ENCODE assay signal across 8 cellular contexts in genomic region chr15:73630796-73631471, GRCh38. TPM values are rescaled to one million over a fixed set of nuclear protein-coding genes. Genes with fewer than 3 reads are reported as not detected.
DNase-seq lines count a peak whose midpoint lies in the region; ATAC-seq and TF ChIP-seq lines count a peak whose summit lies in the region.

No MANE protein-coding gene starts in this region.

- POLR2A ChIA-PET in Panc1 (lab: Charles Lee): interaction anchor here (0.6 kb wide), 1 partner anchor 118 kb away, joined by 6 read pairs; no protein-coding TSS in a partner anchor

- H3K4me3 ChIP-seq in GM06990 (replicated peaks; ENCODE audit: low read depth, low read length): peak overlapping the region; percentile 97
- peak overlapping the region in 1 of 2 experiments; percentile 88; a peak in 2 of 4 replicates for H3K4me3 ChIP-seq in Panc1 (ENCODE audit: low read depth in 2 of 2, low read length in 2 of 2)
- peak overlapping the region; percentile 86 for H3K4me3 ChIP-seq in epithelial cell of proximal tubule (ENCODE audit: low read depth, low read length)

- BruUV-seq in Panc1 (replicated peaks; lab: Mats Ljungman, UMichigan): TSS peak; percentile 56

- CTCF ChIA-PET in Panc1 (lab: Charles Lee): interaction anchor here (0.6 kb wide), 2 partner anchors 8 to 358 kb away, joined by 3 read pairs; no protein-coding TSS in a partner anchor

- TF ChIP-seq CTCF in GM06990 (IDR thresholded peaks at IDR 0.05; ENCODE audit: insufficient read depth, low read length, poor library complexity, severe bottlenecking): no peak
- TF ChIP-seq CTCF in Panc1 (IDR thresholded peaks at IDR 0.05): no peak
- no peak for TF ChIP-seq CTCF in epithelial cell of proximal tubule (conservative IDR thresholded peaks at IDR 0.05; ENCODE audit: low read depth, low read length)

- in situ Hi-C loops in Panc1 (cut with HindIII; ENCODE audit: low pct_unique_long_range_greater_than_20kb, low sequenced_read_pairs): no loop called here

- H3K36me3 ChIP-seq in GM06990 (ENCODE audit: control insufficient read depth, insufficient read depth, low read length) (no peaks in the 10 kb centered on the region), Panc1 (ENCODE audit: control insufficient read depth, insufficient read depth, low read length) (no peaks in the 10 kb centered on the region)

- H3K27me3 ChIP-seq in GM06990 (replicated peaks; ENCODE audit: control insufficient read depth, insufficient read depth, low read length) (no peaks in the 10 kb centered on the region), Panc1 (ENCODE audit: control insufficient read depth, insufficient read depth, low read length) (no peaks in the 10 kb centered on the region)

- H3K4me1 ChIP-seq in Panc1 (ENCODE audit: control insufficient read depth, insufficient read depth, low read length): peaks cover 39% of the 10 kb centered on the region

- intact Hi-C loops in Panc1 (cut with micrococcal nuclease; ENCODE audit: unreplicated experiment): no loop called here

- H3K27ac ChIP-seq in Panc1 (ENCODE audit: low read length): peak overlapping the region; percentile 10; the same call in 1 of the 2 replicates

- DNase-seq in GM06990 (ENCODE audit: extremely low read depth, insufficient read length) (no peak), Panc1 (ENCODE audit: low read depth, low spot score) (no peak), epithelial cell of proximal tubule (ENCODE audit: low read depth) (no peak), pons (ENCODE audit: low spot score) (peak; percentile 48), ecto neural progenitor cell (ENCODE audit: low spot score) (no peak)

- H3K9me3 ChIP-seq in Panc1 (ENCODE audit: control insufficient read depth, insufficient read depth, low read depth, low read length): no peaks in the 10 kb centered on the region

- no peak for ATAC-seq in Panc1
- no peak for ATAC-seq in HG03460 (IDR thresholded peaks at IDR 0.05; ENCODE audit: unreplicated experiment)
- ATAC-seq in GM19463 (IDR thresholded peaks at IDR 0.05; ENCODE audit: unreplicated experiment): no peak
- no peak for ATAC-seq in HG03378 (IDR thresholded peaks at IDR 0.05; ENCODE audit: unreplicated experiment)

RNA-seq across cellular contexts. Expression of gene NPTN, which starts 2.3 kb away (rescaled TPM):
- total RNA-seq in Panc1 (2021; ENCODE audit: unreplicated experiment) (151 TPM), epithelial cell of proximal tubule (90.8 and 100 TPM in 2 replicates)
- polyA plus RNA-seq in Panc1 (2012; ENCODE audit: insufficient read length): 150 TPM

RNA-seq across cellular contexts. Expression of gene CD276, which starts 53.2 kb away (rescaled TPM):
- total RNA-seq in Panc1 (2021; ENCODE audit: unreplicated experiment) (99.1 TPM), epithelial cell of proximal tubule (151 and 189 TPM in 2 replicates)
- 156 TPM for polyA plus RNA-seq in Panc1 (2012; ENCODE audit: insufficient read length)
